In genomic region chr4:26322349-26322748, GRCh38 we compare ENCODE assay signal across 8 cellular contexts. TPM values are rescaled to one million over a fixed set of nuclear protein-coding genes. Genes with fewer than 3 reads are reported as not detected.
DNase-seq lines count a peak whose midpoint lies in the region; ATAC-seq, FAIRE-seq and TF ChIP-seq lines count a peak whose summit lies in the region.

No MANE protein-coding gene starts in this region.

- TF ChIP-seq EP300 in K562 (IDR thresholded peaks at IDR 0.05; ENCODE audit: low read length) = no peak

- POLR2A ChIA-PET in AG04449 (lab: Yijun Ruan, JAX) = no interaction called here
- POLR2A ChIA-PET in IMR-90 (lab: Charles Lee; ENCODE audit: unreplicated experiment) = interaction anchor here (0.6 kb wide), 1 partner anchor 280 kb away, joined by 14 read pairs; no protein-coding TSS in a partner anchor
- POLR2A ChIA-PET in K562 (lab: Yijun Ruan, JAX) = interaction anchor here (0.6 to 1.2 kb wide), 2 partner anchors 8 to 53 kb away, joined by 3 to 5 read pairs; no protein-coding TSS in a partner anchor
- POLR2A ChIA-PET in HEK293T (lab: Yijun Ruan, JAX) = no interaction called here

- H3K56ac ChIP-seq in IMR-90 (ENCODE audit: extremely low read depth, insufficient read depth, low read length) = peak overlapping the region; percentile 78; the same call in 1 of the 2 replicates

- H3K79me1 ChIP-seq in IMR-90 (ENCODE audit: low read depth in 1 of 2, low read length in 2 of 2) = peaks cover 3 to 30% of the 10 kb centered on the region in 2 experiments; a peak in 2 of 4 replicates

- H3K9me1 ChIP-seq in IMR-90 (ENCODE audit: insufficient read depth, low read length) = peaks cover 3% of the 10 kb centered on the region; the same call in 1 of the 2 replicates
- no peaks in the 10 kb centered on the region for H3K9me1 ChIP-seq in K562 (ENCODE audit: control insufficient read depth, insufficient read depth, low read length)

- BruUV-seq in IMR-90 (replicated peaks; lab: Mats Ljungman, UMichigan) (no TSS peak), K562 (replicated peaks; lab: Mats Ljungman, UMichigan) (no TSS peak)

- in situ Hi-C loops in IMR-90 (cut with MboI; ENCODE audit: low sequenced_read_pairs) = loop anchor here (5.0 to 10.0 kb wide), 4 partner anchors 148 to 402 kb away; no protein-coding TSS in a partner anchor
- in situ Hi-C loops in K562 (cut with MboI) = no loop called here

- H3K14ac ChIP-seq in IMR-90 (replicated peaks; ENCODE audit: low read depth, low read length) = peak overlapping the region; percentile 95; the same call in 1 of the 2 replicates

- H3K9ac ChIP-seq in IMR-90 (ENCODE audit: low read depth, low read length) (peak overlapping the region; percentile 94), K562 (ENCODE audit: insufficient read depth in 1 of 2, low read depth in 2 of 2, low read length in 2 of 2) (peak overlapping the region in 1 of 2 experiments; percentile 78; a peak in 2 of 4 replicates)

- peak overlapping the region; percentile 93; the same call in 1 of the 2 replicates for H3K27ac ChIP-seq in IMR-90 (ENCODE audit: insufficient read depth, low read length)
- no peak overlapping the region for H3K27ac ChIP-seq in K562 (ENCODE audit: extremely low read depth, low read depth, low read length)

- TF ChIP-seq RAD21 in IMR-90 (IDR thresholded peaks at IDR 0.05; ENCODE audit: low read length) (no peak), K562 (CRISPR knock-in tag; conservative IDR thresholded peaks at IDR 0.05 in 1 of 2, IDR thresholded peaks at IDR 0.05 in 1 of 2) (no peak)

- H3K18ac ChIP-seq in IMR-90 (ENCODE audit: low read depth, low read length) = peak overlapping the region; percentile 76

- no peak overlapping the region; the same call in 1 of the 2 replicates for H2AK5ac ChIP-seq in IMR-90 (ENCODE audit: low read depth, low read length)

- no CpG with 5 or more reads among the region's 7 CpGs for WGBS in IMR-90 (ENCODE audit: extremely low coverage in 2 of 2, insufficient read length in 1 of 2), 2 experiments
- 12% methylated on average over 7 of the region's 7 CpGs for WGBS in K562 (ENCODE audit: insufficient coverage, low coverage, missing lambda C conversion rate)

- H3K4me2 ChIP-seq in IMR-90 (ENCODE audit: low read depth, low read length) (peak overlapping the region; percentile 78), K562 (ENCODE audit: insufficient read depth, low read length) (peak overlapping the region; percentile 88)

- H3K9me3 ChIP-seq in IMR-90 (ENCODE audit: control insufficient read depth, insufficient read depth, low read length) (no peaks in the 10 kb centered on the region), K562 (replicated peaks; ENCODE audit: control insufficient read depth, insufficient read depth, low read depth, low read length) (peaks cover 7% of the 10 kb centered on the region; the same call in 1 of the 2 replicates), mononuclear cell (ENCODE audit: low read depth, low read length) (no peaks in the 10 kb centered on the region)

- peak overlapping the region; percentile 83 for H2BK5ac ChIP-seq in IMR-90 (ENCODE audit: low read depth, low read length, poor library complexity, severe bottlenecking)

- H2BK20ac ChIP-seq in IMR-90 (ENCODE audit: low read depth, low read length) = no peak overlapping the region

- TF ChIP-seq POLR2A in IMR-90 (IDR thresholded peaks at IDR 0.05; ENCODE audit: low read depth, low read length) (no peak), K562 (conservative IDR thresholded peaks at IDR 0.05) (no peak)

- no peak for FAIRE-seq in K562 (lab: Jason Lieb, UNC)

- H3K4me3 ChIP-seq in AG04449 (ENCODE audit: low read depth, low read length) (peak overlapping the region; percentile 90), IMR-90 (ENCODE audit: insufficient read depth, low read depth, low read length) (peak overlapping the region; percentile 100), K562 (peak overlapping the region; percentile 82), mononuclear cell (ENCODE audit: low read length) (peak overlapping the region; percentile 90)

- peaks cover 7% of the 10 kb centered on the region; the same call in 1 of the 2 replicates for H3K4me1 ChIP-seq in IMR-90 (ENCODE audit: control insufficient read depth, insufficient read depth, low read length)
- peaks cover 16 to 23% of the 10 kb centered on the region in 2 experiments for H3K4me1 ChIP-seq in K562 (replicated peaks in 1 of 2; ENCODE audit: control insufficient read depth in 2 of 2, insufficient read depth in 2 of 2, low read length in 2 of 2)
- H3K4me1 ChIP-seq in mononuclear cell (ENCODE audit: insufficient read depth, low read length) = peaks cover 43% of the 10 kb centered on the region

- intact Hi-C loops in IMR-90 (cut with micrococcal nuclease) = loop anchor here (1.0 to 10.0 kb wide), 6 partner anchors 85 to 686 kb away; partner anchors contain the start of gene STIM2
- intact Hi-C loops in K562 (cut with micrococcal nuclease) = loop anchor here (10.0 kb wide), 1 partner anchor 692 kb away; no protein-coding TSS in a partner anchor

- H3K27me3 ChIP-seq in IMR-90 (ENCODE audit: control insufficient read depth, insufficient read depth, low read length) = no peaks in the 10 kb centered on the region
- H3K27me3 ChIP-seq in K562 (ENCODE audit: control insufficient read depth in 2 of 2, insufficient read depth in 2 of 2, low read length in 2 of 2) = no peaks in the 10 kb centered on the region
- no peaks in the 10 kb centered on the region for H3K27me3 ChIP-seq in mononuclear cell (ENCODE audit: insufficient read depth, low read length)

- no peak overlapping the region for H2AK9ac ChIP-seq in IMR-90 (replicated peaks; ENCODE audit: low read depth, low read length, poor library complexity)

- TF ChIP-seq CTCF in AG04449 (IDR thresholded peaks at IDR 0.05; ENCODE audit: insufficient read depth, low read length, missing control alignments) (no peak), IMR-90 (conservative IDR thresholded peaks at IDR 0.05; ENCODE audit: low read depth, low read length) (no peak), K562 (IDR thresholded peaks at IDR 0.05 in 2 of 3, conservative IDR thresholded peaks at IDR 0.05 in 1 of 3; ENCODE audit: insufficient read depth in 2 of 3, low read depth in 1 of 3, low read length in 3 of 3) (no peak)

- 0 out of 4 replicates have a peak overlapping the region, but pooled peaks of 1 of the 2 experiments have one; percentile 78 for H4K8ac ChIP-seq in IMR-90 (ENCODE audit: low read depth in 2 of 2, low read length in 2 of 2)

- peak overlapping the region; percentile 99; the same call in 1 of the 2 replicates for H3K23ac ChIP-seq in IMR-90 (ENCODE audit: low read depth, low read length)

- peaks cover 70% of the 10 kb centered on the region for H3K79me2 ChIP-seq in K562 (ENCODE audit: control insufficient read depth, insufficient read depth, low read length)

- no peak for DNase-seq in AG04449 (ENCODE audit: low read depth, low spot score)
- no peak for DNase-seq in IMR-90
- DNase-seq in K562 (ENCODE audit: extremely low read depth in 1 of 4, low spot score in 3 of 4) = no peak
- DNase-seq in NCI-H1092 treated with DMSO at 0.1 percent for 48 hours (lab: John Stamatoyannopoulos, UW) = no peak
- DNase-seq in HEK293T (ENCODE audit: extremely low spot score) = no peak
- no peak for DNase-seq in AG20443 (ENCODE audit: low spot score)

- dilution Hi-C loops in IMR-90 (cut with HindIII; ENCODE audit: low sequenced_read_pairs, unreplicated experiment) = no loop called here

- peak overlapping the region; percentile 3; the same call in 1 of the 3 replicates for H2BK15ac ChIP-seq in IMR-90 (ENCODE audit: low read depth, low read length)

- H4K91ac ChIP-seq in IMR-90 (ENCODE audit: insufficient read depth, low read depth, low read length) = no peak overlapping the region

- peak overlapping the region; percentile 95; the same call in 1 of the 2 replicates for H3K4ac ChIP-seq in IMR-90 (ENCODE audit: low read depth, low read length)

- H4K20me1 ChIP-seq in IMR-90 (ENCODE audit: insufficient read depth, low read length) (peaks cover 42% of the 10 kb centered on the region), K562 (replicated peaks; ENCODE audit: control insufficient read depth, insufficient read depth, low read length) (peaks cover 24% of the 10 kb centered on the region)

- no peak overlapping the region for H2AFZ ChIP-seq in IMR-90 (replicated peaks; ENCODE audit: low read length, poor library complexity)
- H2AFZ ChIP-seq in K562 (ENCODE audit: low read depth, low read length) = no peak overlapping the region

- H2BK120ac ChIP-seq in IMR-90 (ENCODE audit: low read depth, low read length) = peak overlapping the region; percentile 66

- H4K5ac ChIP-seq in IMR-90 (ENCODE audit: low read depth, low read length) = peak overlapping the region; percentile 96; the same call in 1 of the 2 replicates

- CTCF ChIA-PET in AG04449 (lab: Yijun Ruan, JAX) (interaction anchor here (0.6 to 9.6 kb wide), 2 partner anchors 9 to 292 kb away, joined by 3 to 106 read pairs; no protein-coding TSS in a partner anchor), IMR-90 (lab: Yijun Ruan, JAX) (interaction anchor here (0.6 to 1.0 kb wide), 2 partner anchors 90 to 266 kb away, joined by 3 read pairs; no protein-coding TSS in a partner anchor), K562 (lab: Yijun Ruan, JAX; ENCODE audit: low intra/inter-chr PET ratio) (no interaction called here), HEK293T (lab: Yijun Ruan, JAX) (no interaction called here)

- ATAC-seq in IMR-90 (ENCODE audit: low read depth) (no peak), K562 (no peak), HG03196 (IDR thresholded peaks at IDR 0.05; ENCODE audit: unreplicated experiment) (no peak)

- no peaks in the 10 kb centered on the region for H3K36me3 ChIP-seq in IMR-90 (ENCODE audit: control insufficient read depth, insufficient read depth, low read length)
- H3K36me3 ChIP-seq in K562 (ENCODE audit: control insufficient read depth, insufficient read depth, low read length) = no peaks in the 10 kb centered on the region

RNA-seq across cellular contexts. Expression of gene RBPJ, which starts 1.5 kb away (rescaled TPM):
- total RNA-seq in IMR-90 (2012; rRNA removed) = 148 and 172 TPM in 2 replicates
- 49.3 and 50.3 TPM in 2 replicates for polyA plus RNA-seq in IMR-90 (2012; rRNA removed)
- 12.3 and 12.6 TPM in 2 replicates for polyA plus RNA-seq in IMR-90 (2012; cell fraction: cytosol; rRNA removed)
- polyA plus RNA-seq in IMR-90 (2012; cell fraction: nucleus; rRNA removed; ENCODE audit: low replicate concordance) = 34.5 and 215 TPM in 2 replicates
- total RNA-seq in K562 (2011; cell fraction: chromatin; rRNA removed; ENCODE audit: low replicate concordance) = 42.6 and 112 TPM in 2 replicates
- 20.7 and 32.6 TPM in 2 replicates for total RNA-seq in K562 (2011; cell fraction: nucleolus; rRNA removed)
- total RNA-seq in K562 (2011; cell fraction: nucleoplasm; rRNA removed) = 51.7 and 79.9 TPM in 2 replicates
- 17.2 and 18.7 TPM in 2 replicates for total RNA-seq in K562 (2014; rRNA removed)
- 33.8 and 42.0 TPM in 2 replicates for total RNA-seq in K562 (2014; rRNA removed; fragmentation: Illumina TruSeq; extraction: Trizol)
- 31.0 and 31.1 TPM in 2 replicates for total RNA-seq in K562 (2015; rRNA removed; fragmentation: Illumina TruSeq; extraction: Trizol)
- 39.2 and 41.1 TPM in 2 replicates for total RNA-seq in K562 (2021)
- 45.3 and 49.4 TPM in 2 replicates for polyA plus RNA-seq in K562 (2011; rRNA removed)
- polyA plus RNA-seq in K562 (2011; cell fraction: cytosol; rRNA removed) = 19.7 and 26.7 TPM in 2 replicates
- 56.4 and 81.3 TPM in 2 replicates for polyA plus RNA-seq in K562 (2011; cell fraction: nucleus; rRNA removed)
- 17.7 and 24.6 TPM in 2 replicates for polyA plus RNA-seq in K562 (2012)
- polyA plus RNA-seq in K562 (2014; fragmentation: Illumina TruSeq; extraction: Trizol) = 39.4 and 41.5 TPM in 2 replicates
- 10 to 100 TPM; 23.1 to 42.0 TPM for polyA plus RNA-seq in K562 (2014; fragmentation: Nextera tagmentation; extraction: Ambion mirVana)
- polyA plus RNA-seq in K562 (2014; rRNA removed) = 25.1 and 30.4 TPM in 2 replicates
- polyA minus RNA-seq in K562 (2011; rRNA and poly(A)+ RNA removed) = 65.0 and 78.4 TPM in 2 replicates
- polyA minus RNA-seq in K562 (2011; cell fraction: cytosol; rRNA and poly(A)+ RNA removed) = 20.5 and 23.4 TPM in 2 replicates
- polyA minus RNA-seq in K562 (2011; cell fraction: nucleus; rRNA and poly(A)+ RNA removed) = 33.7 and 71.9 TPM in 2 replicates
- total RNA-seq in mononuclear cell = 156 TPM

Comparison
In these comparisons a context has a peak if more than half of its experiments do, and no peak if none do; other contexts are left out.
1. CTCF ChIA-PET loops: an anchor here in AG04449 (0.6 to 9.6 kb wide) and IMR-90 (0.6 to 1.0 kb wide); none called in K562 and HEK293T.
2. POLR2A ChIA-PET loops: an anchor here in IMR-90 (0.6 kb wide) and K562 (0.6 to 1.2 kb wide); none called in AG04449 and HEK293T.